14 cellular contexts compared by ENCODE assay signal in genomic region chr13:24328145-24328544, GRCh38. TPM values are rescaled to one million over a fixed set of nuclear protein-coding genes. Genes with fewer than 3 reads are reported as not detected.
A peak's percentile ranks its signal among the peaks of the same experiment; 100 is the strongest.
DNase-seq lines count a peak whose midpoint lies in the region; ATAC-seq, FAIRE-seq and TF ChIP-seq lines count a peak whose summit lies in the region.
"Had no signal": no experiment of that assay in that cellular context is flagged by ENCODE, and none has a peak within 500 bp of the region (broad histone marks: within the 10 kb centered on the region; RNA-seq: fewer than 3 reads in every experiment).

No MANE protein-coding gene starts in this region.

- H3K4me1 ChIP-seq in skeletal muscle satellite cell (ENCODE audit: control insufficient read depth, insufficient read depth, low read length) (no peaks in the 10 kb centered on the region), kidney (ENCODE audit: control insufficient read depth in 1 of 2, insufficient read depth in 1 of 2, low read depth in 1 of 2, low read length in 2 of 2) (no peaks in the 10 kb centered on the region)
- H3K4me1 ChIP-seq: tibial artery had no signal

- no peak for FAIRE-seq in kidney (lab: Jason Lieb, UNC)

- peaks cover 9% of the 10 kb centered on the region for H3K27me3 ChIP-seq in skeletal muscle satellite cell (ENCODE audit: control insufficient read depth, insufficient read depth, low read length)

- H3K27ac Mint-ChIP-seq in activated CD4-positive, alpha-beta T cell treated with anti-CD3 and anti-CD28 coated beads for 36 hours: no peak overlapping the region
- H3K27ac Mint-ChIP-seq in brain: no peak overlapping the region

- no peak overlapping the region for H3K9ac ChIP-seq in skeletal muscle satellite cell (ENCODE audit: low read depth, low read length)
- no peak overlapping the region for H3K9ac ChIP-seq in kidney (ENCODE audit: low read length in 2 of 2)

- H3K36me3 Mint-ChIP-seq in activated CD4-positive, alpha-beta T cell treated with anti-CD3 and anti-CD28 coated beads for 36 hours (ENCODE audit: low read depth): no peaks in the 10 kb centered on the region
- no peaks in the 10 kb centered on the region for H3K36me3 Mint-ChIP-seq in brain

- peak overlapping the region; percentile 17 for H3K4me3 Mint-ChIP-seq in activated CD4-positive, alpha-beta T cell treated with anti-CD3 and anti-CD28 coated beads for 36 hours
- peak overlapping the region in 3 of 5 experiments; percentile 46 to 66 (median 49) for H3K4me3 Mint-ChIP-seq in brain

- peak overlapping the region; percentile 58 for H3K4me2 ChIP-seq in skeletal muscle satellite cell (ENCODE audit: low read length)

- peaks cover 30% of the 10 kb centered on the region for H3K27me3 Mint-ChIP-seq in activated CD4-positive, alpha-beta T cell treated with anti-CD3 and anti-CD28 coated beads for 36 hours
- peaks cover 4% of the 10 kb centered on the region for H3K27me3 Mint-ChIP-seq in brain

- H3K4me1 Mint-ChIP-seq in activated CD4-positive, alpha-beta T cell treated with anti-CD3 and anti-CD28 coated beads for 36 hours: peaks cover 3% of the 10 kb centered on the region
- no peaks in the 10 kb centered on the region for H3K4me1 Mint-ChIP-seq in brain

- intact Hi-C loops in activated CD4-positive, alpha-beta T cell treated with anti-CD3 and anti-CD28 coated beads for 36 hours (cut with DNase I, micrococcal nuclease): loop anchor here in 1 of 2 experiments (10.0 kb wide), 1 partner anchor 227 kb away; no protein-coding TSS in a partner anchor
- intact Hi-C loops in kidney (cut with DNase I): no loop called here

- H3K36me3 ChIP-seq in skeletal muscle satellite cell (ENCODE audit: insufficient read depth, low read length) (no peaks in the 10 kb centered on the region), kidney (ENCODE audit: control insufficient read depth in 1 of 2, insufficient read depth in 2 of 2, low read length in 2 of 2) (no peaks in the 10 kb centered on the region)
- H3K36me3 ChIP-seq: tibial artery had no signal

- DNase-seq in activated CD4-positive, alpha-beta T cell treated with anti-CD3 and anti-CD28 coated beads for 36 hours: peak; percentile 19
- DNase-seq in activated CD4-positive, alpha-beta T cell treated with anti-CD3 and anti-CD28 coated beads, Interleukin-2, amount 50 U/mL, for 1 hour: no peak
- no peak for DNase-seq in DMS114 treated with DMSO at 0.1 percent for 48 hours (lab: John Stamatoyannopoulos, UW; ENCODE audit: unreplicated experiment)
- DNase-seq in kidney: no peak
- DNase-seq in islet precursor cell: no peak
- DNase-seq: activated CD4-positive, alpha-beta T cell treated with anti-CD3 and anti-CD28 coated beads, Interleukin-2, amount 50 U/mL, for 4 hours; activated naive CD4-positive, alpha-beta T cell treated with Interleukin-2 at 50 U/mL for 16 hours; NCI-H226; T-helper 2 cell; tibial artery had no signal

- no peak overlapping the region for H3K27ac ChIP-seq in kidney (ENCODE audit: low read depth in 2 of 2, low read length in 2 of 2)
- H3K27ac ChIP-seq: 22Rv1, tibial artery had no signal

- POLR2A ChIA-PET in activated CD4-positive, alpha-beta T cell treated with anti-CD3 and anti-CD28 coated beads for 36 hours (lab: Charles Lee): no interaction called here

- H3K9me3 ChIP-seq in iPS-18c (ENCODE audit: control insufficient read depth, insufficient read depth, low read length): no peaks in the 10 kb centered on the region
- H3K9me3 ChIP-seq in skeletal muscle satellite cell (replicated peaks; ENCODE audit: low read length): no peaks in the 10 kb centered on the region
- no peaks in the 10 kb centered on the region for H3K9me3 ChIP-seq in kidney (ENCODE audit: control insufficient read depth in 1 of 2, low read length in 2 of 2)
- H3K9me3 ChIP-seq: tibial artery had no signal

- no peaks in the 10 kb centered on the region for H3K9me3 Mint-ChIP-seq in activated CD4-positive, alpha-beta T cell treated with anti-CD3 and anti-CD28 coated beads for 36 hours (ENCODE audit: low read depth)
- peaks cover 0 to 3% (median 3%) of the 10 kb centered on the region in 5 experiments for H3K9me3 Mint-ChIP-seq in brain

- CTCF ChIA-PET in activated CD4-positive, alpha-beta T cell treated with anti-CD3 and anti-CD28 coated beads for 36 hours (lab: Charles Lee): no interaction called here

- H3K4me3 ChIP-seq in iPS-18c (ENCODE audit: insufficient read depth, low read depth, low read length) (peak overlapping the region; percentile 44; the same call in 1 of the 2 replicates), skeletal muscle satellite cell (ENCODE audit: low read length) (peak overlapping the region; percentile 34), kidney (ENCODE audit: low read length in 2 of 2) (no peak overlapping the region)
- H3K4me3 ChIP-seq: tibial artery had no signal

- ATAC-seq in activated CD4-positive, alpha-beta T cell treated with anti-CD3 and anti-CD28 coated beads for 36 hours: peak; percentile 49

- TF ChIP-seq CTCF in brain (conservative IDR thresholded peaks at IDR 0.05) (no peak), kidney (IDR thresholded peaks at IDR 0.05; ENCODE audit: borderline replicate concordance, extremely low read depth, insufficient read depth) (no peak)

RNA-seq across cellular contexts. Expression of gene C1QTNF9, which starts 18.8 kb away (rescaled TPM):
- total RNA-seq in activated CD4-positive, alpha-beta T cell treated with anti-CD3 and anti-CD28 coated beads for 36 hours: not detected
- polyA plus RNA-seq in brain (ENCODE audit: insufficient read depth, low read depth, low replicate concordance) (not detected), kidney (ENCODE audit: insufficient read depth, low read depth, low replicate concordance) (not detected)
- total RNA-seq in skeletal muscle satellite cell (2012; rRNA removed): not detected in 2 replicates
- 0.25 TPM for total RNA-seq in kidney

Comparison
In these comparisons a context has a peak if more than half of its experiments do, and no peak if none do; other contexts are left out.
1. H3K4me3 ChIP-seq: peak in iPS-18c (single experiment) and skeletal muscle satellite cell (single experiment); none in kidney (0 of 2).